Comparison of ENCODE assay signal across 9 cellular contexts in genomic region chr11:13384837-13385417, GRCh38.
DNase-seq lines count a peak whose midpoint lies in the region; ATAC-seq, FAIRE-seq and TF ChIP-seq lines count a peak whose summit lies in the region.
"Had no signal": no experiment of that assay in that cellular context is flagged by ENCODE, and none has a peak within 500 bp of the region (broad histone marks: within the 10 kb centered on the region; RNA-seq: fewer than 3 reads in every experiment).

No MANE protein-coding gene starts in this region.

- H3K23me2 ChIP-seq in H1 (ENCODE audit: low read depth, low read length), result no peaks in the 10 kb centered on the region

- peak; percentile 41 for DNase-seq in AG04450 (ENCODE audit: low read depth, low spot score)
- DNase-seq in GM03348 (ENCODE audit: low spot score), result peak; percentile 61
- peak; percentile 74 to 78 for DNase-seq in Kasumi-1 (lab: John Stamatoyannopoulos, UW)
- peak; percentile 15 to 58 for DNase-seq in H1 (ENCODE audit: low read depth in 1 of 2, low spot score in 2 of 2)
- DNase-seq: naive B cell had no signal

- TF ChIP-seq RAD21 in H1 (IDR thresholded peaks at IDR 0.05 in 1 of 2, conservative IDR thresholded peaks at IDR 0.05 in 1 of 2; ENCODE audit: low read depth in 2 of 2, low read length in 2 of 2), result peak; percentile 59 to 67

- H3K36me3 ChIP-seq in SU-DHL-6 (ENCODE audit: low read length) (peaks cover 19% of the 10 kb centered on the region; the same call in 1 of the 2 replicates), H1 (ENCODE audit: control insufficient read depth in 2 of 4, insufficient read depth in 4 of 4, low read length in 3 of 4) (peaks cover 0 to 20% (median 6%) of the 10 kb centered on the region in 4 experiments; a peak in 6 of 8 replicates)

- no peaks in the 10 kb centered on the region for H3K4me1 ChIP-seq in H1 (replicated peaks in 1 of 4; ENCODE audit: control insufficient read depth in 3 of 4, insufficient read depth in 4 of 4, low read length in 3 of 4)

- H3K79me2 ChIP-seq in SU-DHL-6 (ENCODE audit: insufficient read depth, low read length) (no peaks in the 10 kb centered on the region), H1 (ENCODE audit: control insufficient read depth in 1 of 2, insufficient read depth in 2 of 2, low read length in 2 of 2) (no peaks in the 10 kb centered on the region)

- H4K91ac ChIP-seq in H1 (replicated peaks; ENCODE audit: insufficient read length, low read length), result no peak overlapping the region

- H3K4me1 Mint-ChIP-seq in nephron, result no peaks in the 10 kb centered on the region

- POLR2A ChIA-PET in AG04450 (lab: Yijun Ruan, JAX) (no interaction called here), H1 (lab: Charles Lee; ENCODE audit: partially characterized antibody) (interaction anchor here (0.6 kb wide), 1 partner anchor 283 kb away, joined by 4 read pairs; no protein-coding TSS in a partner anchor)

- no peak overlapping the region for H3K56ac ChIP-seq in H1 (replicated peaks; ENCODE audit: insufficient read length, low read depth, low read length)

- H3K4me2 ChIP-seq in SU-DHL-6 (ENCODE audit: low read depth, low read length, poor library complexity, severe bottlenecking) (no peak overlapping the region), H1 (ENCODE audit: insufficient read depth in 1 of 2, low read depth in 2 of 2, low read length in 2 of 2) (no peak overlapping the region)

- no peak overlapping the region for H2BK5ac ChIP-seq in H1 (ENCODE audit: low read depth, low read length)

- TF ChIP-seq POLR2A in H1 (IDR thresholded peaks at IDR 0.05; ENCODE audit: control extremely low read depth in 1 of 2, low read depth in 2 of 2, low read length in 2 of 2), result no peak

- H3K4me3 ChIP-seq in AG04450 (ENCODE audit: low read depth, low read length), result no peak overlapping the region
- no peak overlapping the region for H3K4me3 ChIP-seq in SU-DHL-6 (ENCODE audit: insufficient read depth, low read length, poor library complexity, severe bottlenecking)
- H3K4me3 ChIP-seq in H1 (ENCODE audit: extremely low read depth in 1 of 4, insufficient read depth in 2 of 4, low read depth in 3 of 4, low read length in 4 of 4), result no peak overlapping the region

- H3K23ac ChIP-seq in H1 (ENCODE audit: insufficient read length), result no peak overlapping the region

- peaks cover 17% of the 10 kb centered on the region; the same call in 1 of the 2 replicates for H3F3A ChIP-seq in SU-DHL-6 (ENCODE audit: insufficient read depth)

- H3K9ac ChIP-seq in SU-DHL-6 (ENCODE audit: low read length), result no peak overlapping the region
- H3K9ac ChIP-seq in H1 (replicated peaks in 1 of 4; ENCODE audit: extremely low read depth in 1 of 4, low read depth in 3 of 4, low read length in 3 of 4), result no peak overlapping the region

- TF ChIP-seq CTCF in AG04450 (IDR thresholded peaks at IDR 0.05; ENCODE audit: low read depth, low read length) (peak; percentile 78), SU-DHL-6 (IDR thresholded peaks at IDR 0.05; ENCODE audit: insufficient read depth, low read length, poor library complexity, severe bottlenecking) (peak; percentile 93), H1 (IDR thresholded peaks at IDR 0.05; ENCODE audit: control extremely low read depth in 1 of 3, insufficient read depth in 1 of 3, low read depth in 1 of 3, low read length in 3 of 3) (peak in 2 of 3 experiments; percentile 58 to 68; a peak in 3 of 4 replicates), nephron (IDR thresholded peaks at IDR 0.05; ENCODE audit: unreplicated experiment in 3 of 3) (peak; percentile 63 to 70 (median 70))

- H3K9me2 ChIP-seq in SU-DHL-6 (replicated peaks; ENCODE audit: insufficient read depth, low read length), result no peaks in the 10 kb centered on the region

- H3K27ac ChIP-seq in AG04450 (ENCODE audit: low read depth, low read length) (no peak overlapping the region), SU-DHL-6 (ENCODE audit: low read depth, low read length) (no peak overlapping the region), H1 (ENCODE audit: low read depth, low read length) (no peak overlapping the region)

- H3K18ac ChIP-seq in H1 (ENCODE audit: extremely low read depth, low read length), result no peak overlapping the region

- no peak overlapping the region for H3K4ac ChIP-seq in H1 (replicated peaks; ENCODE audit: insufficient read length, low read depth, low read length)

- H2AFZ ChIP-seq in SU-DHL-6 (ENCODE audit: low read depth, low read length, severe bottlenecking) (no peak overlapping the region), H1 (ENCODE audit: low read length) (no peak overlapping the region)

- H3K36me3 Mint-ChIP-seq in nephron (ENCODE audit: low read depth), result peaks cover 40% of the 10 kb centered on the region

- no peak overlapping the region for H3K14ac ChIP-seq in H1 (ENCODE audit: insufficient read length)

- H3K4me3 Mint-ChIP-seq in nephron, result no peak overlapping the region
- H3K4me3 Mint-ChIP-seq: naive B cell had no signal

- no peak overlapping the region for H4K8ac ChIP-seq in H1 (ENCODE audit: extremely low read depth, insufficient read depth, low read length)

- no peak overlapping the region for H3K27ac Mint-ChIP-seq in nephron

- H3K27me3 Mint-ChIP-seq in nephron (ENCODE audit: low read depth), result no peaks in the 10 kb centered on the region
- H3K27me3 Mint-ChIP-seq: naive B cell had no signal

- no peak overlapping the region for H2BK12ac ChIP-seq in H1 (ENCODE audit: low read depth, low read length)

- no peaks in the 10 kb centered on the region for H3K9me3 Mint-ChIP-seq in nephron
- H3K9me3 Mint-ChIP-seq: naive B cell had no signal

- H2BK120ac ChIP-seq in H1 (replicated peaks; ENCODE audit: low read depth, low read length), result no peak overlapping the region

- no peak overlapping the region for H2BK15ac ChIP-seq in H1 (ENCODE audit: low read length)

- ATAC-seq in GM18520 (IDR thresholded peaks at IDR 0.05; ENCODE audit: unreplicated experiment), result no peak
- ATAC-seq in activated CD4-positive, CD25-positive, alpha-beta regulatory T cell treated with anti-CD3 and anti-CD28 coated beads, Interleukin-2, amount 50 U/mL, for 24 hours, result no peak

- H4K5ac ChIP-seq in H1 (ENCODE audit: insufficient read length, low read depth, low read length), result no peak overlapping the region

- no peak for TF ChIP-seq EP300 in H1 (IDR thresholded peaks at IDR 0.05; ENCODE audit: borderline replicate concordance in 1 of 2, low read depth in 2 of 2, low read length in 2 of 2)

- H2BK20ac ChIP-seq in H1 (ENCODE audit: low read length), result no peak overlapping the region

- H3K9me3 ChIP-seq in AG04450 (ENCODE audit: control insufficient read depth, insufficient read depth, low read length), result no peaks in the 10 kb centered on the region
- H3K9me3 ChIP-seq in SU-DHL-6 (ENCODE audit: insufficient read depth, low read length), result no peaks in the 10 kb centered on the region
- no peaks in the 10 kb centered on the region for H3K9me3 ChIP-seq in H1 (ENCODE audit: insufficient read depth in 2 of 2, low read depth in 1 of 2, low read length in 1 of 2)

- no peaks in the 10 kb centered on the region for H3K27me3 ChIP-seq in AG04450 (ENCODE audit: control insufficient read depth, insufficient read depth, low read length)
- no peaks in the 10 kb centered on the region for H3K27me3 ChIP-seq in SU-DHL-6 (ENCODE audit: low read length)
- H3K27me3 ChIP-seq in H1 (replicated peaks in 1 of 4; ENCODE audit: control insufficient read depth in 3 of 4, extremely low read depth in 1 of 4, insufficient read depth in 3 of 4, low read length in 3 of 4), result no peaks in the 10 kb centered on the region

- WGBS in H1 (ENCODE audit: extremely low coverage in 1 of 2, insufficient coverage in 1 of 2, insufficient read length in 1 of 2, insufficient replicate concordance in 2 of 2, low coverage in 1 of 2, low lambda C conversion rate in 2 of 2, missing lambda C conversion rate in 1 of 2), 2 experiments, result 19% methylated on average over 3 of the region's 3 CpGs; no CpG with 5 or more reads in 1 of the 2 experiments

- peak; percentile 58 for FAIRE-seq in H1 (lab: Jason Lieb, UNC)

- CTCF ChIA-PET in AG04450 (lab: Charles Lee) (interaction anchor here (0.8 to 6.8 kb wide), 29 partner anchors 9 to 443 kb away, joined by 3 to 121 read pairs (median 6); partner anchors contain the start of gene BTBD10), H1 (lab: Charles Lee; ENCODE audit: partially characterized antibody) (interaction anchor here (0.7 to 9.4 kb wide), 24 partner anchors 8 to 1286 kb away, joined by 3 to 129 read pairs (median 4); no protein-coding TSS in a partner anchor)

- no peak overlapping the region for H2AK5ac ChIP-seq in H1 (ENCODE audit: low read depth, low read length)

- H3K79me1 ChIP-seq in H1 (ENCODE audit: low read depth, low read length), result no peaks in the 10 kb centered on the region

- no peaks in the 10 kb centered on the region for H4K20me1 ChIP-seq in SU-DHL-6 (ENCODE audit: low read depth, low read length)
- H4K20me1 ChIP-seq in H1 (replicated peaks in 1 of 2; ENCODE audit: control insufficient read depth in 1 of 2, insufficient read depth in 2 of 2, low read length in 2 of 2), result no peaks in the 10 kb centered on the region

TF ChIP-seq in H1, 55 proteins besides CTCF, POLR2A, EP300 and RAD21 (continues in another document):
- TF ChIP-seq GABPA (IDR thresholded peaks at IDR 0.05; ENCODE audit: borderline replicate concordance, insufficient read depth, low read length) (no peak), KDM5A (IDR thresholded peaks at IDR 0.05; ENCODE audit: low read length) (no peak), HDAC2 (IDR thresholded peaks at IDR 0.05; ENCODE audit: borderline replicate concordance in 1 of 2, low read depth in 2 of 2, low read length in 2 of 2) (no peak), CBX5 (IDR thresholded peaks at IDR 0.05; ENCODE audit: low read depth, low read length) (no peak), KDM1A (IDR thresholded peaks at IDR 0.05; ENCODE audit: borderline replicate concordance, low read length) (no peak), BCL11A (IDR thresholded peaks at IDR 0.05; ENCODE audit: low read depth in 2 of 2, low read length in 2 of 2) (no peak), EZH2 (IDR thresholded peaks at IDR 0.05; ENCODE audit: low read depth, low read length, severe bottlenecking) (no peak), EGR1 (IDR thresholded peaks at IDR 0.05; ENCODE audit: borderline replicate concordance, low read depth, low read length) (no peak), POU5F1 (IDR thresholded peaks at IDR 0.05; ENCODE audit: low read depth, low read length) (no peak), RNF2 (IDR thresholded peaks at IDR 0.05; ENCODE audit: borderline replicate concordance, low read depth, low read length, missing control alignments, poor library complexity, severe bottlenecking) (no peak), SIRT6 (IDR thresholded peaks at IDR 0.05; ENCODE audit: low read length) (no peak), JUN (IDR thresholded peaks at IDR 0.05; ENCODE audit: low read depth, low read length) (no peak), JUND (IDR thresholded peaks at IDR 0.05; ENCODE audit: low read length) (no peak), NRF1 (IDR thresholded peaks at IDR 0.05; ENCODE audit: low read depth, low read length) (no peak), CBX8 (IDR thresholded peaks at IDR 0.05; ENCODE audit: borderline replicate concordance, low read depth, low read length) (no peak), POLR2AphosphoS5 (IDR thresholded peaks at IDR 0.05; ENCODE audit: low read depth, low read length) (no peak), ZNF274 (IDR thresholded peaks at IDR 0.05; ENCODE audit: borderline replicate concordance, extremely low read depth, low read length) (no peak)
